14 cellular contexts compared by ENCODE assay signal in the genomic region with DNA sequence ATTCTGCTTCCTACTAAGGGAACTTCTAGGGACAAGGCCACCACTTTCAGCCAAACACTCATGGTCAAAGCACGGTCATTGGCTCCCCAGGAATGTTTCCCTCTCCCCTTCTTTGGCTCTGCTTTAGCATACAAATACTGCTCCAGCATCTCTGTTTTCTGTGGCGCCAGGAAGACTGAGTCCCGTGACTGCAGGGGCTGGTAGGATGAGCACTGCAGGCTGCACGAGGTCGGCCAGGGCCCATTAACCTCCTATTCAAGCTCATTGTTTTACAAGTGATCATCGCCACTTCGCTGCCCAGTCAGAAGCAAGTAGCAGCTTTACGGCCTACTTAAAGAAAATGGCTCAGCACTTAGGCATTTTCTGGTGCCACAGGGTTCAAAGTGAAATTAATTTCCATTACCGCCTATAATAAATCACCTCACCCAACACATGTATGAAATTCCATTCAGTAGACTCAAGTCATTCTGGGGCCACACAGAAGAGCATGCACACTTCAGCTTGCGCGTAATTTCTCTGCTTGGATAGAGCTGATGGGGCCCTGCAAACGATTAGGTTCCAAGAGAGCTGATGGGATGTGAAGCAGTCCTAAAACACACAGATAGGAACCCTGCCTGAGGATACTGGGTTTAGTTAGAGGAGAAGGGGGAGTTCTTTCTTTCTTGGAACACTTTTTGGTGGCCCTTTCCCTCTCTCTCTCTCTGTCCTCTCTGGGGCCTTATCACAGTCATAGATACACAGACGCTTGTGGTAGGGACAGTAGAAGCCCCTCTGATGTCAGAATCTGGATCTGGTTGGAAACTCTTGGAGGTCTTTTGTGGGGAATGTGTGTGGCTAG.
DNase-seq lines count a peak whose midpoint lies in the region; ATAC-seq and TF ChIP-seq lines count a peak whose summit lies in the region.
"Had no signal": no experiment of that assay in that cellular context is flagged by ENCODE, and none has a peak within 500 bp of the region (broad histone marks: within the 10 kb centered on the region; RNA-seq: fewer than 3 reads in every experiment).

No MANE protein-coding gene starts in this region.

- H3K27me3 ChIP-seq in SJSA1 (replicated peaks) = no peaks in the 10 kb centered on the region
- no peaks in the 10 kb centered on the region for H3K27me3 ChIP-seq in uterus
- H3K27me3 ChIP-seq in MM.1S (replicated peaks; ENCODE audit: insufficient read depth, low read length) = no peaks in the 10 kb centered on the region
- no peaks in the 10 kb centered on the region for H3K27me3 ChIP-seq in stomach

- TF ChIP-seq POLR2A in uterus (IDR thresholded peaks at IDR 0.05) (no peak), stomach (IDR thresholded peaks at IDR 0.05) (no peak)

- no peak overlapping the region for H2AFZ ChIP-seq in MM.1S (ENCODE audit: low read length)

- H3K9me2 ChIP-seq in MM.1S (replicated peaks; ENCODE audit: insufficient read depth, low read length) = no peaks in the 10 kb centered on the region

- TF ChIP-seq EP300 in stomach (IDR thresholded peaks at IDR 0.05) = no peak

- H3K4me1 ChIP-seq in SJSA1 (replicated peaks) (peaks cover 36% of the 10 kb centered on the region), uterus (no peaks in the 10 kb centered on the region), MM.1S (ENCODE audit: low read length) (no peaks in the 10 kb centered on the region), stomach (no peaks in the 10 kb centered on the region)

- no peaks in the 10 kb centered on the region for H3F3A ChIP-seq in MM.1S (ENCODE audit: insufficient read depth, low read length)

- TF ChIP-seq CTCF in uterus (IDR thresholded peaks at IDR 0.05) = no peak
- no peak for TF ChIP-seq CTCF in MM.1S (IDR thresholded peaks at IDR 0.05; ENCODE audit: low read length)
- no peak for TF ChIP-seq CTCF in stomach (IDR thresholded peaks at IDR 0.05)

- no peak overlapping the region for H3K4me2 ChIP-seq in MM.1S (ENCODE audit: low read depth, low read length)

- intact Hi-C loops in uterus (cut with DNase I; ENCODE audit: low total_unique reads) = no loop called here
- intact Hi-C loops in stomach (cut with DNase I; ENCODE audit: low total_unique reads) = no loop called here

- DNase-seq in NCI-H1417 (lab: John Stamatoyannopoulos, UW) (peak in 2 of 3 experiments; percentile 46 to 85), NCI-H1417 treated with DMSO at 0.1 percent for 48 hours (lab: John Stamatoyannopoulos, UW) (no peak), SJSA1 (ENCODE audit: low read depth in 1 of 2, low spot score in 2 of 2) (peak; percentile 96), hepatic stellate cell (ENCODE audit: low spot score) (peak; percentile 49), uterus (peak; percentile 14 to 31), MM.1S (no peak), stomach (no peak)
- DNase-seq: activated naive CD4-positive, alpha-beta T cell treated with anti-CD3 and anti-CD28 coated beads, Interleukin-2, amount 50 U/mL, for 16 hours; NCI-H510A had no signal

- WGBS in stomach, 5 donors = 82 to 91% (median 87%) methylated on average over 13 of the region's 13 CpGs

- no peak overlapping the region for H3K9ac ChIP-seq in MM.1S (ENCODE audit: low read length)

- no peaks in the 10 kb centered on the region for H3K9me3 ChIP-seq in SJSA1 (replicated peaks)
- no peaks in the 10 kb centered on the region for H3K9me3 ChIP-seq in uterus
- no peaks in the 10 kb centered on the region for H3K9me3 ChIP-seq in MM.1S (replicated peaks; ENCODE audit: insufficient read depth, low read length)
- peaks cover 0 to 4% (median 0%) of the 10 kb centered on the region in 4 donors for H3K9me3 ChIP-seq in stomach

- H3K36me3 ChIP-seq in SJSA1 = no peaks in the 10 kb centered on the region
- no peaks in the 10 kb centered on the region for H3K36me3 ChIP-seq in uterus
- H3K36me3 ChIP-seq in MM.1S (replicated peaks; ENCODE audit: insufficient read depth, low read length) = no peaks in the 10 kb centered on the region
- no peaks in the 10 kb centered on the region for H3K36me3 ChIP-seq in stomach

- no peak for ATAC-seq in HG03196 (IDR thresholded peaks at IDR 0.05; ENCODE audit: unreplicated experiment)
- ATAC-seq: GM12878; natural killer cell treated with Interleukin-12 subunit alpha and Interleukin-12 subunit beta and Interleukin-15 and Interleukin-18, amount 100 ng/mL, for 72 hours had no signal

- peak overlapping the region; percentile 99 for H3K27ac ChIP-seq in SJSA1
- H3K27ac ChIP-seq in uterus = no peak overlapping the region
- no peak overlapping the region for H3K27ac ChIP-seq in MM.1S (ENCODE audit: low read length)
- H3K27ac ChIP-seq in stomach = no peak overlapping the region
- H3K27ac ChIP-seq: 22Rv1, HL-60 had no signal

- no peaks in the 10 kb centered on the region for H4K20me1 ChIP-seq in MM.1S (ENCODE audit: insufficient read depth, low read length)

- H3K79me2 ChIP-seq in MM.1S (ENCODE audit: low read length) = no peaks in the 10 kb centered on the region

- H3K4me3 ChIP-seq in SJSA1 (no peak overlapping the region), uterus (no peak overlapping the region), MM.1S (ENCODE audit: low read length) (no peak overlapping the region), stomach (no peak overlapping the region)
- H3K4me3 ChIP-seq: GM12878 had no signal

Comparison
In these comparisons a context has a peak if more than half of its experiments do, and no peak if none do; other contexts are left out.
1. DNase-seq: peak in NCI-H1417 (2 of 3), SJSA1 (2 of 2), hepatic stellate cell (single experiment) and uterus (2 of 2); none in NCI-H1417 treated with DMSO at 0.1 percent for 48 hours (single experiment), MM.1S (single experiment) and stomach (single experiment).